1 cellular context compared by ENCODE assay signal in the genomic region with DNA sequence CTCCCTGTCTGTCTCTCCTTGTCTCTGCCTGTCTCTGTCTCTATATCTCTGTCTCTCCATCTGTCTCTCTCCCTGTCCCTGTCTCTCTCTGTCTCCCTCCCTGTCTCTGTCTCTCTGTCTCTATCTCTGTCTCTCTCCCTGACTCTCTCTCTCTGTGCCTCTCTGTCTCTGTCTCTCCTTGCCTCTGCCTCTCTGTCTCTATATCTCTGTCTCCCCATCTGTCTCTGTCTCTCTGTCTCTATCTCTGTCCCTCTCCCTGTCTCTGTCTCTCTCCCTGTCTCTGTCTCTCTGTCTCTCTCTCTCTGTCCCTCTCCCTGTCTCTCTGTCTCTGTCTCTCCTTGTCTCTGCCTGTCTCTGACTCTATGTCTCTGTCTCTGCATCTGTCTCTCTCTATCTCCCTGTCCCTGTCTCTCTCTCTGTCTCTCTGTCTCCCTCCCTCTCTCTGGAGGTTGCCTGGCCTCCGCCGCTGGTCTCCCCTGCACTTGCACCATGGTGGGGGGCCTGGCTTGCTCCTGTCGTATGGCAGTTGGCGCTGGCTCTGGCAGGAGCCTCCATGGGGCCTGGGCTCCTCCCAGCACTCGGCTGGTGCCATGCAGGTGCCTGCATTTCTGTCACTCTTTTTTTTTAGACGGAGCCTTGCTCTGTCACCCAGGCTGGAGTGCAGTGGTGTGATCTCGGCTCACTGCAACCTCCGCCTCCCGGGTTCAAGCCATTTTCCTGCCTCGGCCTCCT.
A peak's percentile ranks its signal among the peaks of the same experiment; 100 is the strongest.
TF ChIP-seq lines count a peak whose summit lies in the region.

No MANE protein-coding gene starts in this region.

TF ChIP-seq in HEK293, 187 proteins besides CTCF, POLR2A, EP300 and RAD21 (continued from another document):
- TF ChIP-seq, protein P1, sequence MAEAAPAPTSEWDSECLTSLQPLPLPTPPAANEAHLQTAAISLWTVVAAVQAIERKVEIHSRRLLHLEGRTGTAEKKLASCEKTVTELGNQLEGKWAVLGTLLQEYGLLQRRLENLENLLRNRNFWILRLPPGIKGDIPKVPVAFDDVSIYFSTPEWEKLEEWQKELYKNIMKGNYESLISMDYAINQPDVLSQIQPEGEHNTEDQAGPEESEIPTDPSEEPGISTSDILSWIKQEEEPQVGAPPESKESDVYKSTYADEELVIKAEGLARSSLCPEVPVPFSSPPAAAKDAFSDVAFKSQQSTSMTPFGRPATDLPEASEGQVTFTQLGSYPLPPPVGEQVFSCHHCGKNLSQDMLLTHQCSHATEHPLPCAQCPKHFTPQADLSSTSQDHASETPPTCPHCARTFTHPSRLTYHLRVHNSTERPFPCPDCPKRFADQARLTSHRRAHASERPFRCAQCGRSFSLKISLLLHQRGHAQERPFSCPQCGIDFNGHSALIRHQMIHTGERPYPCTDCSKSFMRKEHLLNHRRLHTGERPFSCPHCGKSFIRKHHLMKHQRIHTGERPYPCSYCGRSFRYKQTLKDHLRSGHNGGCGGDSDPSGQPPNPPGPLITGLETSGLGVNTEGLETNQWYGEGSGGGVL (tag by site-specific recombination; IDR thresholded peaks at IDR 0.05) = no peak
- TF ChIP-seq ZNF514 (tag by site-specific recombination; IDR thresholded peaks at IDR 0.05) (0 out of 2 replicates have a peak, but pooled peaks have one; percentile 9), TCF7L2 (IDR thresholded peaks at IDR 0.05; ENCODE audit: borderline replicate concordance, low read depth, low read length) (no peak), ZNF510 (tag by site-specific recombination; IDR thresholded peaks at IDR 0.05; ENCODE audit: insufficient replicate concordance) (no peak), ZNF248 (tag by site-specific recombination; IDR thresholded peaks at IDR 0.05) (peak; percentile 41; the same call in 1 of the 2 replicates), ZNF121 (tag by site-specific recombination; IDR thresholded peaks at IDR 0.05) (no peak), ZNF211 (tag by site-specific recombination; IDR thresholded peaks at IDR 0.05; ENCODE audit: low read depth) (no peak), ZNF23 (tag by site-specific recombination; IDR thresholded peaks at IDR 0.05; ENCODE audit: borderline replicate concordance) (no peak), YY1 (tag by site-specific recombination; IDR thresholded peaks at IDR 0.05) (no peak), ZNF202 (tag by site-specific recombination; IDR thresholded peaks at IDR 0.05; ENCODE audit: borderline replicate concordance) (peak; percentile 86; the same call in 1 of the 2 replicates), ZNF311 (tag by site-specific recombination; IDR thresholded peaks at IDR 0.05; ENCODE audit: borderline replicate concordance) (peak; percentile 76; the same call in 1 of the 2 replicates), ZNF354C (tag by site-specific recombination; IDR thresholded peaks at IDR 0.05; ENCODE audit: borderline replicate concordance, low read depth) (0 out of 2 replicates have a peak, but pooled peaks have one; percentile 7), GLIS1 (tag by site-specific recombination; IDR thresholded peaks at IDR 0.05) (no peak)
- TF ChIP-seq, protein P2, sequence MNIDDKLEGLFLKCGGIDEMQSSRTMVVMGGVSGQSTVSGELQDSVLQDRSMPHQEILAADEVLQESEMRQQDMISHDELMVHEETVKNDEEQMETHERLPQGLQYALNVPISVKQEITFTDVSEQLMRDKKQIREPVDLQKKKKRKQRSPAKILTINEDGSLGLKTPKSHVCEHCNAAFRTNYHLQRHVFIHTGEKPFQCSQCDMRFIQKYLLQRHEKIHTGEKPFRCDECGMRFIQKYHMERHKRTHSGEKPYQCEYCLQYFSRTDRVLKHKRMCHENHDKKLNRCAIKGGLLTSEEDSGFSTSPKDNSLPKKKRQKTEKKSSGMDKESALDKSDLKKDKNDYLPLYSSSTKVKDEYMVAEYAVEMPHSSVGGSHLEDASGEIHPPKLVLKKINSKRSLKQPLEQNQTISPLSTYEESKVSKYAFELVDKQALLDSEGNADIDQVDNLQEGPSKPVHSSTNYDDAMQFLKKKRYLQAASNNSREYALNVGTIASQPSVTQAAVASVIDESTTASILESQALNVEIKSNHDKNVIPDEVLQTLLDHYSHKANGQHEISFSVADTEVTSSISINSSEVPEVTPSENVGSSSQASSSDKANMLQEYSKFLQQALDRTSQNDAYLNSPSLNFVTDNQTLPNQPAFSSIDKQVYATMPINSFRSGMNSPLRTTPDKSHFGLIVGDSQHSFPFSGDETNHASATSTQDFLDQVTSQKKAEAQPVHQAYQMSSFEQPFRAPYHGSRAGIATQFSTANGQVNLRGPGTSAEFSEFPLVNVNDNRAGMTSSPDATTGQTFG (tag by site-specific recombination; IDR thresholded peaks at IDR 0.05; ENCODE audit: borderline replicate concordance) = 0 out of 2 replicates have a peak, but pooled peaks have one; percentile 11
- TF ChIP-seq, protein P3, sequence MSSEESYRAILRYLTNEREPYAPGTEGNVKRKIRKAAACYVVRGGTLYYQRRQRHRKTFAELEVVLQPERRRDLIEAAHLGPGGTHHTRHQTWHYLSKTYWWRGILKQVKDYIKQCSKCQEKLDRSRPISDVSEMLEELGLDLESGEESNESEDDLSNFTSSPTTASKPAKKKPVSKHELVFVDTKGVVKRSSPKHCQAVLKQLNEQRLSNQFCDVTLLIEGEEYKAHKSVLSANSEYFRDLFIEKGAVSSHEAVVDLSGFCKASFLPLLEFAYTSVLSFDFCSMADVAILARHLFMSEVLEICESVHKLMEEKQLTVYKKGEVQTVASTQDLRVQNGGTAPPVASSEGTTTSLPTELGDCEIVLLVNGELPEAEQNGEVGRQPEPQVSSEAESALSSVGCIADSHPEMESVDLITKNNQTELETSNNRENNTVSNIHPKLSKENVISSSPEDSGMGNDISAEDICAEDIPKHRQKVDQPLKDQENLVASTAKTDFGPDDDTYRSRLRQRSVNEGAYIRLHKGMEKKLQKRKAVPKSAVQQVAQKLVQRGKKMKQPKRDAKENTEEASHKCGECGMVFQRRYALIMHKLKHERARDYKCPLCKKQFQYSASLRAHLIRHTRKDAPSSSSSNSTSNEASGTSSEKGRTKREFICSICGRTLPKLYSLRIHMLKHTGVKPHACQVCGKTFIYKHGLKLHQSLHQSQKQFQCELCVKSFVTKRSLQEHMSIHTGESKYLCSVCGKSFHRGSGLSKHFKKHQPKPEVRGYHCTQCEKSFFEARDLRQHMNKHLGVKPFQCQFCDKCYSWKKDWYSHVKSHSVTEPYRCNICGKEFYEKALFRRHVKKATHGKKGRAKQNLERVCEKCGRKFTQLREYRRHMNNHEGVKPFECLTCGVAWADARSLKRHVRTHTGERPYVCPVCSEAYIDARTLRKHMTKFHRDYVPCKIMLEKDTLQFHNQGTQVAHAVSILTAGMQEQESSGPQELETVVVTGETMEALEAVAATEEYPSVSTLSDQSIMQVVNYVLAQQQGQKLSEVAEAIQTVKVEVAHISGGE (tag by site-specific recombination; conservative IDR thresholded peaks at IDR 0.05; ENCODE audit: low read depth) = no peak
